8 cellular contexts compared by ENCODE assay signal in genomic region chr6:134173936-134174789, GRCh38.
DNase-seq lines count a peak whose midpoint lies in the region; ATAC-seq, FAIRE-seq and TF ChIP-seq lines count a peak whose summit lies in the region.

No MANE protein-coding gene starts in this region.

- CTCF ChIA-PET in CD8-positive, alpha-beta T cell (lab: Charles Lee), result interaction anchor here (0.6 to 1.6 kb wide), 35 partner anchors 9 to 766 kb away, joined by 3 to 75 read pairs (median 3); no protein-coding TSS in a partner anchor

- no peaks in the 10 kb centered on the region for H3K27me3 Mint-ChIP-seq in CD8-positive, alpha-beta T cell (ENCODE audit: low read depth)

- 0 to 1% methylated on average over 21 to 24 of the region's 24 CpGs for whole genome bisulfite sequencing in body of pancreas, 2 donors
- WGBS in iPS DF 6.9 (ENCODE audit: insufficient coverage, insufficient read length), result no CpG with 5 or more reads among the region's 24 CpGs
- 0 to 1% methylated on average over 24 of the region's 24 CpGs for WGBS in sigmoid colon, 2 donors

- no peaks in the 10 kb centered on the region for H3K9me3 ChIP-seq in CD8-positive, alpha-beta T cell (ENCODE audit: low read length)
- H3K9me3 ChIP-seq in body of pancreas, result no peaks in the 10 kb centered on the region
- H3K9me3 ChIP-seq in iPS DF 6.9 (ENCODE audit: control insufficient read depth, insufficient read depth, low read length), result no peaks in the 10 kb centered on the region
- no peaks in the 10 kb centered on the region for H3K9me3 ChIP-seq in sigmoid colon

- ATAC-seq in CD8-positive, alpha-beta T cell, result peak; percentile 15
- ATAC-seq in body of pancreas (peak; percentile 22), HG02973 (IDR thresholded peaks at IDR 0.05; ENCODE audit: unreplicated experiment) (no peak)

- H3K27ac Mint-ChIP-seq in CD8-positive, alpha-beta T cell, result peak overlapping the region; percentile 94

- peaks cover 63% of the 10 kb centered on the region for H3K4me1 ChIP-seq in CD8-positive, alpha-beta T cell (ENCODE audit: insufficient read depth, low read length)
- H3K4me1 ChIP-seq in body of pancreas (peaks cover 50% of the 10 kb centered on the region), iPS DF 6.9 (ENCODE audit: control insufficient read depth, insufficient read depth, low read length) (peaks cover 2% of the 10 kb centered on the region; the same call in 1 of the 2 replicates), sigmoid colon (peaks cover 0 to 32% (median 26%) of the 10 kb centered on the region in 4 donors)

- FAIRE-seq in TTC549 (lab: Jason Lieb, UNC), result peak; percentile 73

- H3K27ac ChIP-seq in CD8-positive, alpha-beta T cell (ENCODE audit: low read depth, low read length), result peak overlapping the region; percentile 79
- H3K27ac ChIP-seq in body of pancreas, result peak overlapping the region; percentile 98 to 100 (median 99)
- H3K27ac ChIP-seq in iPS DF 6.9 (ENCODE audit: low read length), result no peak overlapping the region
- H3K27ac ChIP-seq in sigmoid colon, result peak overlapping the region; percentile 80 to 97 (median 88)

- H3K4me3 Mint-ChIP-seq in CD8-positive, alpha-beta T cell, result peak overlapping the region; percentile 98

- intact Hi-C loops in CD8-positive, alpha-beta T cell (cut with DNase I, micrococcal nuclease), result loop anchor here (1.0 to 10.0 kb wide), 14 partner anchors 145 to 1359 kb away; partner anchors contain the start of genes RPS12 (in 1 of the 2), SGK1 (in 1 of the 2) and TBPL1 (in 1 of the 2)
- intact Hi-C loops in body of pancreas (cut with DNase I) (loop anchor here (5.0 kb wide), 1 partner anchor 468 kb away; no protein-coding TSS in a partner anchor), sigmoid colon (cut with DNase I) (loop anchor here (1.0 to 10.0 kb wide), 5 partner anchors 219 to 881 kb away; partner anchors contain the start of genes HBS1L and TBPL1)

- TF ChIP-seq CTCF in CD8-positive, alpha-beta T cell (IDR thresholded peaks at IDR 0.05), result peak; percentile 89
- TF ChIP-seq CTCF in HFF-Myc (IDR thresholded peaks at IDR 0.05; ENCODE audit: low read depth, low read length, missing control alignments) (peak; percentile 75), body of pancreas (IDR thresholded peaks at IDR 0.05) (peak; percentile 61 to 92 (median 87)), sigmoid colon (IDR thresholded peaks at IDR 0.05) (peak; percentile 77 to 87 (median 80))

- TF ChIP-seq POLR2A in body of pancreas (IDR thresholded peaks at IDR 0.05) (no peak), sigmoid colon (IDR thresholded peaks at IDR 0.05) (no peak)

- peaks cover 73% of the 10 kb centered on the region for H3K4me1 Mint-ChIP-seq in CD8-positive, alpha-beta T cell (ENCODE audit: low read depth)

- H3K36me3 ChIP-seq in CD8-positive, alpha-beta T cell (ENCODE audit: insufficient read depth, low read length), result peaks cover 29% of the 10 kb centered on the region
- peaks cover 7 to 24% of the 10 kb centered on the region in 2 donors for H3K36me3 ChIP-seq in body of pancreas (replicated peaks in 1 of 2; ENCODE audit: insufficient read depth in 1 of 2, low read depth in 2 of 2)
- peaks cover 15% of the 10 kb centered on the region for H3K36me3 ChIP-seq in iPS DF 6.9 (ENCODE audit: control insufficient read depth, insufficient read depth, low read length)
- H3K36me3 ChIP-seq in sigmoid colon, result peaks cover 0 to 31% (median 4%) of the 10 kb centered on the region in 4 donors

- no peaks in the 10 kb centered on the region for H3K27me3 ChIP-seq in CD8-positive, alpha-beta T cell (ENCODE audit: insufficient read depth, low read length)
- H3K27me3 ChIP-seq in body of pancreas (no peaks in the 10 kb centered on the region), iPS DF 6.9 (ENCODE audit: control insufficient read depth, insufficient read depth, low read length) (no peaks in the 10 kb centered on the region; the same call in 1 of the 2 replicates), sigmoid colon (peaks cover 0 to 31% (median 0%) of the 10 kb centered on the region in 3 donors)

- peak overlapping the region; percentile 87 for H3K4me3 ChIP-seq in CD8-positive, alpha-beta T cell (ENCODE audit: low read depth, low read length)
- H3K4me3 ChIP-seq in HFF-Myc (replicated peaks; ENCODE audit: low read depth, low read length), result peak overlapping the region; percentile 66
- H3K4me3 ChIP-seq in body of pancreas, result peak overlapping the region; percentile 21 to 87
- peak overlapping the region; percentile 92; the same call in 1 of the 2 replicates for H3K4me3 ChIP-seq in iPS DF 6.9 (ENCODE audit: low read length)
- peak overlapping the region; percentile 56 to 75 (median 72) for H3K4me3 ChIP-seq in sigmoid colon

- H3K9me3 Mint-ChIP-seq in CD8-positive, alpha-beta T cell, result no peaks in the 10 kb centered on the region

- TF ChIP-seq EP300 in sigmoid colon (IDR thresholded peaks at IDR 0.05), result no peak

- POLR2A ChIA-PET in CD8-positive, alpha-beta T cell (lab: Charles Lee), result interaction anchor here (0.7 to 1.6 kb wide), 5 partner anchors 18 to 467 kb away, joined by 3 to 16 read pairs (median 3); no protein-coding TSS in a partner anchor

- peaks cover 52% of the 10 kb centered on the region for H3K36me3 Mint-ChIP-seq in CD8-positive, alpha-beta T cell

- DNase-seq in CD8-positive, alpha-beta T cell, result peak; percentile 74 to 93 (median 86)
- DNase-seq in HFF-Myc (ENCODE audit: extremely low read depth, low read depth) (peak; percentile 80), NCI-H2081 treated with DMSO at 0.1 percent for 48 hours (lab: John Stamatoyannopoulos, UW) (peak; percentile 29), body of pancreas (peak; percentile 87 to 93 (median 90)), iPS DF 6.9 (ENCODE audit: low read depth, low spot score) (no peak), sigmoid colon (peak; percentile 88)
